9 cellular contexts compared by ENCODE assay signal in the genomic region with DNA sequence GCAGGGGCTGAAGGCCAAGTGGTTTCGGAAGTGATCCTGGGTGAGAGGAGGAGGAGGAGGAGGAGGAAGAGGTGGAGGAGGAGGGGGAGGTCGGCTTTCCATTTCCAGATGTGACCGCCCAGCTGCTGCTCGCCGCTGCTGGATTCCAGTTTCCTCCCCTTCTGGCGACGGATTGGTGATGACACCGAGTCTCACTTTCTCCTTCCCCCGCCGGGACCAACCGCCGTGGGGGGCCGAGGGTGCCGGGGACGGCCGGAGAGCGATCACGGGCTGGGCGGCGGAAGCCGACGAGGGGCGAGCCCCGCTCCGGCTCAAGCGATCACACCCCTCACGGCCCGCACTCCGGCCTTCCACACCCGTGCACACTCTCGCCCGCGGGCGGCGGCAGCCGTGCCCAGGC. TPM values are rescaled to one million over a fixed set of nuclear protein-coding genes. Genes with fewer than 3 reads are reported as not detected.
DNase-seq lines count a peak whose midpoint lies in the region; ATAC-seq and TF ChIP-seq lines count a peak whose summit lies in the region.
"Not testable (repeated sequence)": the region's sequence is repeated elsewhere in the genome, so short reads cannot be mapped to it uniquely, and the experiment has no call there.
"Had no signal": no experiment of that assay in that cellular context is flagged by ENCODE, and none has a peak within 500 bp of the region (broad histone marks: within the 10 kb centered on the region; RNA-seq: fewer than 3 reads in every experiment).

No MANE protein-coding gene starts in this region.

- intact Hi-C loops in left cardiac atrium (cut with DNase I); natural killer cell (cut with micrococcal nuclease): not testable (repeated sequence)

- not testable (repeated sequence) for H3K27ac Mint-ChIP-seq in chondrocyte (ENCODE audit: unreplicated experiment); natural killer cell

- H3K27me3 Mint-ChIP-seq in chondrocyte (ENCODE audit: low read depth); natural killer cell (ENCODE audit: low read depth in 2 of 2): not testable (repeated sequence)

- not testable (repeated sequence) for TF ChIP-seq CTCF in HFF-Myc (IDR thresholded peaks at IDR 0.05; ENCODE audit: low read depth, low read length, missing control alignments); chondrocyte (IDR thresholded peaks at IDR 0.05); natural killer cell (IDR thresholded peaks at IDR 0.05)

- not testable (repeated sequence) for H3K36me3 ChIP-seq in BLaER1

- H3K4me1 Mint-ChIP-seq in chondrocyte (ENCODE audit: low read depth); natural killer cell: not testable (repeated sequence)

- H3K9me3 Mint-ChIP-seq in chondrocyte (ENCODE audit: low read depth); natural killer cell: not testable (repeated sequence)

- H4K20me1 ChIP-seq in BLaER1 = not testable (repeated sequence)

- not testable (repeated sequence) for H3K9me3 ChIP-seq in BLaER1

- not testable (repeated sequence) for DNase-seq in HFF-Myc (ENCODE audit: extremely low read depth, low read depth); chondrocyte (ENCODE audit: low spot score)
- DNase-seq in RPMI8226 = peak; percentile 65
- peak; percentile 11 for DNase-seq in activated T-cell treated with anti-CD3 and anti-CD28 coated beads for 1 hour (ENCODE audit: low read depth)
- peak; percentile 64 for DNase-seq in left cardiac atrium
- peak; percentile 55 for DNase-seq in natural killer cell
- peak; percentile 20 for DNase-seq in stimulated activated CD8-positive, alpha-beta memory T cell treated with anti-CD3 and anti-CD28 coated beads, Interleukin-12 subunit alpha, Interleukin-12 subunit beta, amount 100 ng/mL, for 24 hours (ENCODE audit: extremely low read depth)

- not testable (repeated sequence) for H3K27me3 ChIP-seq in BLaER1

- H3K36me3 Mint-ChIP-seq in chondrocyte (ENCODE audit: low read depth); natural killer cell: not testable (repeated sequence)

- H3K4me3 Mint-ChIP-seq in chondrocyte (ENCODE audit: unreplicated experiment) (peak overlapping the region; percentile 71), natural killer cell (peak overlapping the region; percentile 57)

- peak overlapping the region; percentile 40 for H3K4me2 ChIP-seq in BLaER1

- ATAC-seq in left cardiac atrium, natural killer cell: not testable (repeated sequence)

- H3K4me1 ChIP-seq in BLaER1 = not testable (repeated sequence)

- peak overlapping the region; percentile 71 for H3K4me3 ChIP-seq in BLaER1
- peak overlapping the region; percentile 40 for H3K4me3 ChIP-seq in HFF-Myc (replicated peaks; ENCODE audit: low read depth, low read length)

- H3K9ac ChIP-seq in BLaER1 = peak overlapping the region; percentile 69; the same call in 1 of the 2 replicates

- peak overlapping the region; percentile 62 for H3K27ac ChIP-seq in BLaER1

RNA-seq across cellular contexts. Expression of a gene that starts 26.1 kb away (rescaled TPM):
- total RNA-seq in chondrocyte (not detected in 3 replicates), left cardiac atrium (not detected), natural killer cell (not detected)
- total RNA-seq: temporal lobe had no signal
